31 cellular contexts compared by ENCODE assay signal in the genomic region with DNA sequence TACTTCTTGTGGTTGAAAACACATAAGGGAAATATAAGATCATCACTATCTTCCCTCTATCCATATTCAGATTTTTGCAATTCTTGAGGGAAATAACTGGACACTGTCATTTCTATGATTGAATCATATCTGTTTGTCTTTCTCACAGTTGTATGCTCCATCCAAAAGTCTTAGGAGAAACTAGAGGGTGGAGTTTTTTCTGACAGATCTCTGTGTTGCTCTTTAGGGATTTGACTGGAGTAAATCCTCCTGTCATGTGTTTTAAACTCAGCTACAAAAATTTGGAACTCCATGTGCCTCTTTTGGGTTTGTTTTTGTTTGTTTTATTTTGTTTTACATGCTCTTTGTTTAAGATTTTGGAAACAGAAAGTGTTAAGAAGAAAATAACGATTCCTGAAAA.
"Had no signal": no experiment of that assay in that cellular context is flagged by ENCODE, and none has a peak within 500 bp of the region (broad histone marks: within the 10 kb centered on the region; RNA-seq: fewer than 3 reads in every experiment).

No MANE protein-coding gene starts in this region.

- H3K9me3 ChIP-seq: ascending aorta had no signal

- H3K27me3 ChIP-seq: ascending aorta, cardiac muscle cell had no signal

- H3K4me3 ChIP-seq: ascending aorta, cardiac muscle cell had no signal

- ATAC-seq: activated CD8-positive, alpha-beta T cell treated with anti-CD3 and anti-CD28 coated beads for 36 hours; activated naive CD4-positive, alpha-beta T cell treated with anti-CD3 and anti-CD28 coated beads, Interleukin-2, amount 50 U/mL, for 72 hours; activated T-cell treated with anti-CD3 and anti-CD28 coated beads, Interleukin-2, amount 50 U/mL, for 4 hours; activated T-cell treated with anti-CD3 and anti-CD28 coated beads, Interleukin-2, amount 50 U/mL, for 72 hours; activated T-helper 17 cell treated with anti-CD3 and anti-CD28 coated beads, Interleukin-2, amount 50 U/mL, for 72 hours had no signal

- DNase-seq: activated B cell treated with CpG ODN at 0.5 μM for 24 hours; activated CD4-positive, alpha-beta memory T cell treated with anti-CD3 and anti-CD28 coated beads for 36 hours; activated CD4-positive, alpha-beta T cell treated with anti-CD3 and anti-CD28 coated beads for 4 hours; activated CD4-positive, alpha-beta T cell treated with anti-CD3 and anti-CD28 coated beads, Interleukin-2, amount 10 ng/mL, durations not matched to agents 24 days and 14 days; activated CD4-positive, alpha-beta T cell treated with anti-CD3 and anti-CD28 coated beads, Interleukin-2, amount 50 U/mL, for 1 hour; activated CD4-positive, alpha-beta T cell treated with anti-CD3 and anti-CD28 coated beads, Interleukin-2, amount 50 U/mL, for 4 hours; activated CD4-positive, CD25-positive, alpha-beta regulatory T cell treated with anti-CD3 and anti-CD28 coated beads, Interleukin-2, amount 50 U/mL, for 72 hours; activated CD8-positive, alpha-beta memory T cell treated with anti-CD3 and anti-CD28 coated beads, Interleukin-2, amount 50 U/mL, for 4 hours; activated CD8-positive, alpha-beta T cell treated with anti-CD3 and anti-CD28 coated beads for 36 hours; activated effector memory CD4-positive, alpha-beta T cell treated with anti-CD3 and anti-CD28 coated beads, Interleukin-2, amount 50 U/mL, for 16 hours; activated gamma-delta T cell treated with Interleukin-2 at 50 U/mL for 16 hours; activated naive CD4-positive, alpha-beta T cell; activated naive CD4-positive, alpha-beta T cell treated with anti-CD3 and anti-CD28 coated beads for 36 hours; activated naive CD4-positive, alpha-beta T cell treated with anti-CD3 and anti-CD28 coated beads, Interleukin-2, amount 50 U/mL, for 16 hours; activated naive CD8-positive, alpha-beta T cell treated with anti-CD3 and anti-CD28 coated beads for 36 hours; activated T-cell treated with anti-CD3 and anti-CD28 coated beads for 4 hours; activated T-cell treated with anti-CD3 and anti-CD28 coated beads, Interleukin-2, amount 50 U/mL, for 1 hour; activated T-cell treated with anti-CD3 and anti-CD28 coated beads, Interleukin-2, amount 50 U/mL, for 4 hours; activated T-cell treated with anti-CD3 and anti-CD28 coated beads, Interleukin-2, amount 50 U/mL, for 72 hours; amygdala; anterior cingulate cortex; caudate nucleus; cerebellar nuclear complex; T-helper 1 cell; T-helper 2 cell; T-helper 9 cell had no signal

- H3K27ac ChIP-seq: ascending aorta, cardiac muscle cell, VCaP had no signal

- H3K36me3 ChIP-seq: ascending aorta, cardiac muscle cell had no signal
